ENCODE assay signal across 22 cellular contexts in the genomic region with DNA sequence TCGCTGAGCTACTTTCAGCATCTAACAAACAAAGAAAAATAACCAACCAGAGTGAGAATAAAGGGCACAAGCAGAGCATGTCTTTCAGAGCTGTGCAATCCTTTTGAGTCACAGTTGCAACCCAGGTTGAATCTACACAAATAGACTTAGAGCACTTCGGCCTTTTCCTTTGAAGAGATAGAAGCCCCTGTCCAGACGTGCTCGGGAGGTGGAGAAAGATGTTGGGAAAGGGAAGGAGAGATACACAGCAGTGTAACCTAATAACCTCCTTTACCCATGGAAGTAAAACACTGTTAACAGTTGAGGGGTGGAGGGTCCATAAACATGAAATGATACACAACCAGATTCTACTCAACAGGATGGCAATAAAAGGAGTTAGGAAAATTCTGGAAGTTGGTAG.
"Had no signal": no experiment of that assay in that cellular context is flagged by ENCODE, and none has a peak within 500 bp of the region (broad histone marks: within the 10 kb centered on the region; RNA-seq: fewer than 3 reads in every experiment).

No MANE protein-coding gene starts in this region.

- H3K9me3 Mint-ChIP-seq: activated CD4-positive, alpha-beta memory T cell treated with anti-CD3 and anti-CD28 coated beads, Interleukin-2, amount 10 ng/mL, durations not matched to agents 7 days and 5 days; activated CD4-positive, alpha-beta T cell treated with anti-CD3 and anti-CD28 coated beads, Interleukin-2, amount 10 ng/mL, durations not matched to agents 24 days and 14 days; activated naive CD4-positive, alpha-beta T cell treated with anti-CD3 and anti-CD28 coated beads for 36 hours; activated naive CD8-positive, alpha-beta T cell treated with anti-CD3 and anti-CD28 coated beads, Interleukin-2, amount 10 ng/mL, durations not matched to agents 7 days and 5 days; activated T-cell treated with anti-CD3 and anti-CD28 coated beads, Interleukin-2, amount 50 U/mL, for 72 hours; stimulated activated memory B cell treated with anti-CD40 and anti-IgM and Interleukin-4, amounts not matched to agents 10 μg/mL and 1 μg/mL and 100 μg/mL, for 72 hours had no signal

- H3K36me3 Mint-ChIP-seq: stimulated activated memory B cell treated with anti-CD40 and anti-IgM and Interleukin-4, amounts not matched to agents 10 μg/mL and 1 μg/mL and 100 μg/mL, for 72 hours had no signal

- H3K4me2 ChIP-seq: smooth muscle cell had no signal

- H3K27me3 ChIP-seq: cardiac muscle cell, left lung, sigmoid colon, stomach, suprapubic skin, tibial nerve, uterus had no signal

- ATAC-seq: foreskin keratinocyte; left lung; stimulated activated memory B cell treated with anti-CD40 and anti-IgM and Interleukin-4, amounts not matched to agents 10 μg/mL and 1 μg/mL and 100 μg/mL, for 72 hours; T-helper 17 cell had no signal

- H3K36me3 ChIP-seq: cardiac muscle cell, left lung, sigmoid colon, stomach, suprapubic skin, tibial nerve, uterus had no signal

- H3K27me3 Mint-ChIP-seq: T-helper 17 cell had no signal

- H3K4me3 Mint-ChIP-seq: activated CD4-positive, alpha-beta memory T cell treated with anti-CD3 and anti-CD28 coated beads, Interleukin-2, amount 10 ng/mL, durations not matched to agents 7 days and 5 days; activated CD4-positive, alpha-beta T cell treated with anti-CD3 and anti-CD28 coated beads, Interleukin-2, amount 10 ng/mL, durations not matched to agents 24 days and 14 days; activated naive CD4-positive, alpha-beta T cell treated with anti-CD3 and anti-CD28 coated beads for 36 hours; activated naive CD8-positive, alpha-beta T cell treated with anti-CD3 and anti-CD28 coated beads, Interleukin-2, amount 10 ng/mL, durations not matched to agents 7 days and 5 days; activated T-cell treated with anti-CD3 and anti-CD28 coated beads, Interleukin-2, amount 50 U/mL, for 72 hours; stimulated activated memory B cell treated with anti-CD40 and anti-IgM and Interleukin-4, amounts not matched to agents 10 μg/mL and 1 μg/mL and 100 μg/mL, for 72 hours; T-helper 17 cell had no signal

- H3K27ac ChIP-seq: cardiac muscle cell, foreskin keratinocyte, left lung, sigmoid colon, stomach, suprapubic skin, tibial nerve, uterus had no signal

- H3K4me1 Mint-ChIP-seq: stimulated activated memory B cell treated with anti-CD40 and anti-IgM and Interleukin-4, amounts not matched to agents 10 μg/mL and 1 μg/mL and 100 μg/mL, for 72 hours had no signal

- H3K4me3 ChIP-seq: cardiac muscle cell, left lung, sigmoid colon, smooth muscle cell, stomach, suprapubic skin, tibial nerve, uterus had no signal

- H3K4me1 ChIP-seq: uterus had no signal

- H3K9me3 ChIP-seq: left lung, sigmoid colon, stomach, suprapubic skin, tibial nerve, uterus had no signal

- H3K27ac Mint-ChIP-seq: activated CD4-positive, alpha-beta memory T cell treated with anti-CD3 and anti-CD28 coated beads, Interleukin-2, amount 10 ng/mL, durations not matched to agents 7 days and 5 days; activated CD4-positive, alpha-beta T cell treated with anti-CD3 and anti-CD28 coated beads, Interleukin-2, amount 10 ng/mL, durations not matched to agents 24 days and 14 days; activated naive CD4-positive, alpha-beta T cell treated with anti-CD3 and anti-CD28 coated beads for 36 hours; activated naive CD8-positive, alpha-beta T cell treated with anti-CD3 and anti-CD28 coated beads, Interleukin-2, amount 10 ng/mL, durations not matched to agents 7 days and 5 days; activated T-cell treated with anti-CD3 and anti-CD28 coated beads, Interleukin-2, amount 50 U/mL, for 72 hours; stimulated activated memory B cell treated with anti-CD40 and anti-IgM and Interleukin-4, amounts not matched to agents 10 μg/mL and 1 μg/mL and 100 μg/mL, for 72 hours; T-helper 17 cell had no signal

- DNase-seq: activated CD4-positive, alpha-beta memory T cell treated with anti-CD3 and anti-CD28 coated beads, Interleukin-2, amount 10 ng/mL, durations not matched to agents 7 days and 5 days; activated CD4-positive, alpha-beta T cell treated with anti-CD3 and anti-CD28 coated beads, Interleukin-2, amount 10 ng/mL, durations not matched to agents 24 days and 14 days; activated effector memory CD4-positive, alpha-beta T cell treated with Interleukin-2 at 50 U/mL for 16 hours; activated naive CD4-positive, alpha-beta T cell treated with anti-CD3 and anti-CD28 coated beads for 36 hours; activated naive CD8-positive, alpha-beta T cell treated with anti-CD3 and anti-CD28 coated beads, Interleukin-2, amount 10 ng/mL, durations not matched to agents 7 days and 5 days; activated T-cell treated with anti-CD3 and anti-CD28 coated beads, Interleukin-2, amount 50 U/mL, for 72 hours; amniotic stem cell; effector CD8-positive, alpha-beta T cell; foreskin keratinocyte; left lung; midbrain; retina; sigmoid colon; stimulated activated CD4-positive, alpha-beta T cell treated with anti-CD3 and anti-CD28 coated beads, Interleukin-15, amount 100 ng/mL, for 24 hours; stomach; T-helper 17 cell; uterus had no signal
